21 cellular contexts compared by ENCODE assay signal in genomic region chr15:92631721-92632120, GRCh38. TPM values are rescaled to one million over a fixed set of nuclear protein-coding genes. Genes with fewer than 3 reads are reported as not detected.
DNase-seq lines count a peak whose midpoint lies in the region; ATAC-seq and TF ChIP-seq lines count a peak whose summit lies in the region.
"Had no signal": no experiment of that assay in that cellular context is flagged by ENCODE, and none has a peak within 500 bp of the region (broad histone marks: within the 10 kb centered on the region; RNA-seq: fewer than 3 reads in every experiment).

No MANE protein-coding gene starts in this region.

- H2AFZ ChIP-seq in GM23338: no peak overlapping the region

- no peaks in the 10 kb centered on the region; the same call in 1 of the 2 replicates for H4K20me1 ChIP-seq in GM23338 (replicated peaks; ENCODE audit: insufficient read depth)

- H3K36me3 Mint-ChIP-seq in GM23338 (ENCODE audit: low read depth): peaks cover 23% of the 10 kb centered on the region
- H3K36me3 Mint-ChIP-seq: activated naive CD8-positive, alpha-beta T cell treated with anti-CD3 and anti-CD28 coated beads, Interleukin-2, amount 10 ng/mL, durations not matched to agents 7 days and 5 days; IgD-negative memory B cell had no signal

- no peak overlapping the region for H3K27ac ChIP-seq in GM23338 (ENCODE audit: low read depth)
- H3K27ac ChIP-seq in VCaP: peak overlapping the region; percentile 100
- H3K27ac ChIP-seq: body of pancreas, C4-2B, suprapubic skin had no signal

- H3K9me2 ChIP-seq in GM23338 (ENCODE audit: insufficient read depth): no peaks in the 10 kb centered on the region

- H3K4me1 ChIP-seq in GM23338 (ENCODE audit: insufficient read depth): peaks cover 4% of the 10 kb centered on the region; the same call in 1 of the 2 replicates
- H3K4me1 ChIP-seq: suprapubic skin had no signal

- H3F3A ChIP-seq in GM23338 (replicated peaks; ENCODE audit: low read depth): 0 out of 2 replicates have a peak, but pooled peaks cover 7% of the 10 kb centered on the region

- no peak overlapping the region for H3K4me3 Mint-ChIP-seq in GM23338
- H3K4me3 Mint-ChIP-seq: activated CD4-positive, alpha-beta T cell treated with anti-CD3 and anti-CD28 coated beads, Interleukin-2, amount 10 ng/mL, durations not matched to agents 7 days and 5 days; activated naive CD8-positive, alpha-beta T cell treated with anti-CD3 and anti-CD28 coated beads, Interleukin-2, amount 10 ng/mL, durations not matched to agents 7 days and 5 days; IgD-negative memory B cell; neural crest cell had no signal

- H3K36me3 ChIP-seq in GM23338 (ENCODE audit: insufficient read depth): no peaks in the 10 kb centered on the region
- H3K36me3 ChIP-seq: suprapubic skin had no signal

- H3K9me3 Mint-ChIP-seq in GM23338: peaks cover under 1% of the 10 kb centered on the region; the same call in 1 of the 3 replicates
- H3K9me3 Mint-ChIP-seq: activated CD4-positive, alpha-beta T cell treated with anti-CD3 and anti-CD28 coated beads, Interleukin-2, amount 10 ng/mL, durations not matched to agents 7 days and 5 days; activated naive CD8-positive, alpha-beta T cell treated with anti-CD3 and anti-CD28 coated beads, Interleukin-2, amount 10 ng/mL, durations not matched to agents 7 days and 5 days; IgD-negative memory B cell had no signal

- no peak overlapping the region for H3K4me2 ChIP-seq in GM23338

- H3K27me3 ChIP-seq in GM23338 (ENCODE audit: insufficient read depth): no peaks in the 10 kb centered on the region
- H3K27me3 ChIP-seq: body of pancreas, gastrocnemius medialis, suprapubic skin had no signal

- peaks cover 14% of the 10 kb centered on the region for H3K4me1 Mint-ChIP-seq in GM23338
- H3K4me1 Mint-ChIP-seq: activated CD4-positive, alpha-beta T cell treated with anti-CD3 and anti-CD28 coated beads, Interleukin-2, amount 10 ng/mL, durations not matched to agents 7 days and 5 days; activated naive CD8-positive, alpha-beta T cell treated with anti-CD3 and anti-CD28 coated beads, Interleukin-2, amount 10 ng/mL, durations not matched to agents 7 days and 5 days had no signal

- ATAC-seq in GM23338: no peak
- ATAC-seq in GM18867 (IDR thresholded peaks at IDR 0.05; ENCODE audit: unreplicated experiment): no peak
- no peak for ATAC-seq in HG03175 (IDR thresholded peaks at IDR 0.05; ENCODE audit: unreplicated experiment)
- ATAC-seq: body of pancreas, left cardiac atrium had no signal

- H3K27me3 Mint-ChIP-seq in GM23338 (ENCODE audit: insufficient read depth, low read depth, poor library complexity): peaks cover 2% of the 10 kb centered on the region
- H3K27me3 Mint-ChIP-seq: activated CD4-positive, alpha-beta T cell treated with anti-CD3 and anti-CD28 coated beads, Interleukin-2, amount 10 ng/mL, durations not matched to agents 7 days and 5 days; activated naive CD8-positive, alpha-beta T cell treated with anti-CD3 and anti-CD28 coated beads, Interleukin-2, amount 10 ng/mL, durations not matched to agents 7 days and 5 days; progenitor cell of endocrine pancreas had no signal

- no peak overlapping the region for H3K4me3 ChIP-seq in GM23338
- H3K4me3 ChIP-seq in retinal pigment epithelial cell (ENCODE audit: low read length): no peak overlapping the region
- H3K4me3 ChIP-seq: body of pancreas, gastrocnemius medialis, suprapubic skin had no signal

- H3K27ac Mint-ChIP-seq in GM23338: no peak overlapping the region
- H3K27ac Mint-ChIP-seq: activated CD4-positive, alpha-beta T cell treated with anti-CD3 and anti-CD28 coated beads, Interleukin-2, amount 10 ng/mL, durations not matched to agents 7 days and 5 days; activated naive CD8-positive, alpha-beta T cell treated with anti-CD3 and anti-CD28 coated beads, Interleukin-2, amount 10 ng/mL, durations not matched to agents 7 days and 5 days; IgD-negative memory B cell; progenitor cell of endocrine pancreas had no signal

- TF ChIP-seq CTCF in GM23338 (conservative IDR thresholded peaks at IDR 0.05; ENCODE audit: low read depth in 2 of 2) (peak; percentile 55 to 56), VCaP (conservative IDR thresholded peaks at IDR 0.05) (peak; percentile 62), retinal pigment epithelial cell (conservative IDR thresholded peaks at IDR 0.05; ENCODE audit: low read depth, low read length) (peak; percentile 22)

- DNase-seq in NCI-H82 (lab: John Stamatoyannopoulos, UW): peak; percentile 15
- DNase-seq in NCI-H82 treated with DMSO at 0.1 percent for 48 hours (lab: John Stamatoyannopoulos, UW; ENCODE audit: unreplicated experiment): no peak
- no peak for DNase-seq in GM23338 (ENCODE audit: low spot score)
- no peak for DNase-seq in retinal pigment epithelial cell (ENCODE audit: low read depth)
- no peak for DNase-seq in epidermal melanocyte (ENCODE audit: insufficient read length, low spot score)
- DNase-seq: activated CD4-positive, alpha-beta T cell treated with anti-CD3 and anti-CD28 coated beads, Interleukin-2, amount 10 ng/mL, durations not matched to agents 7 days and 5 days; activated naive CD8-positive, alpha-beta T cell treated with anti-CD3 and anti-CD28 coated beads, Interleukin-2, amount 10 ng/mL, durations not matched to agents 7 days and 5 days; activated T-cell treated with anti-CD3 and anti-CD28 coated beads, Interleukin-2, amount 50 U/mL, for 48 hours; GOT3; left cardiac atrium; NCI-H1092 had no signal

- H3K79me2 ChIP-seq in GM23338 (replicated peaks; ENCODE audit: insufficient read depth): peaks cover 28% of the 10 kb centered on the region

TF ChIP-seq in GM23338, 12 proteins besides CTCF, POLR2A, EP300 and RAD21 (continues in another document):
- TF ChIP-seq EZH2phosphoT487 (IDR thresholded peaks at IDR 0.05; ENCODE audit: unreplicated experiment): no peak
- no peak for TF ChIP-seq ZNF114 (CRISPR knock-in tag; IDR thresholded peaks at IDR 0.05)
- no peak for TF ChIP-seq REST (IDR thresholded peaks at IDR 0.05; ENCODE audit: unreplicated experiment)
- TF ChIP-seq ETS1 (IDR thresholded peaks at IDR 0.05): no peak
- no peak for TF ChIP-seq ZNF331 (CRISPR knock-in tag; IDR thresholded peaks at IDR 0.05; ENCODE audit: low read depth)
- TF ChIP-seq EZH2 (IDR thresholded peaks at IDR 0.05; ENCODE audit: low read depth, unreplicated experiment): no peak
- no peak for TF ChIP-seq NANOG (IDR thresholded peaks at IDR 0.05; ENCODE audit: borderline replicate concordance)
- no peak for TF ChIP-seq JUNB (IDR thresholded peaks at IDR 0.05; ENCODE audit: unreplicated experiment)
- TF ChIP-seq STAT1 (IDR thresholded peaks at IDR 0.05; ENCODE audit: unreplicated experiment): no peak
- no peak for TF ChIP-seq POLR2AphosphoS5 (IDR thresholded peaks at IDR 0.05; ENCODE audit: low read depth)
- no peak for TF ChIP-seq CREB1 (CRISPR knock-in tag; IDR thresholded peaks at IDR 0.05; ENCODE audit: low read depth)

RNA-seq across cellular contexts. Expression of gene FAM174B, which starts 23.9 kb away (rescaled TPM):
- 15.0 and 25.1 TPM in 2 replicates for total RNA-seq in GM23338 (2014; rRNA removed; shearing (Covaris generic))
- 21.5 and 21.8 TPM in 2 replicates for polyA plus RNA-seq in GM23338 (2016; fragmentation: Nextera tagmentation; extraction: Ambion mirVana)
